ENCODE assay signal across 2 cellular contexts in genomic region chr2:105747997-105748396, GRCh38.
TF ChIP-seq lines count a peak whose summit lies in the region.

No MANE protein-coding gene starts in this region.

TF ChIP-seq in HepG2, 621 proteins besides CTCF, POLR2A, EP300 and RAD21:
- TF ChIP-seq ATF2 (CRISPR knock-in tag; IDR thresholded peaks at IDR 0.05) (no peak), NFKBIZ (CRISPR knock-in tag; IDR thresholded peaks at IDR 0.05) (no peak), GMEB2 (CRISPR knock-in tag; IDR thresholded peaks at IDR 0.05; ENCODE audit: low read depth) (no peak), CREB1 (IDR thresholded peaks at IDR 0.05) (peak; percentile 74), CREB1 (CRISPR knock-in tag; IDR thresholded peaks at IDR 0.05) (no peak)

TF ChIP-seq in K562, 482 proteins besides CTCF, POLR2A, EP300 and RAD21:
- no peak for TF ChIP-seq ATF1 (CRISPR knock-in tag; IDR thresholded peaks at IDR 0.05)
- peak; percentile 41 for TF ChIP-seq ATF1 (tag; IDR thresholded peaks at IDR 0.05)
- TF ChIP-seq SUPT5H (IDR thresholded peaks at IDR 0.05): no peak
- TF ChIP-seq, protein P1, sequence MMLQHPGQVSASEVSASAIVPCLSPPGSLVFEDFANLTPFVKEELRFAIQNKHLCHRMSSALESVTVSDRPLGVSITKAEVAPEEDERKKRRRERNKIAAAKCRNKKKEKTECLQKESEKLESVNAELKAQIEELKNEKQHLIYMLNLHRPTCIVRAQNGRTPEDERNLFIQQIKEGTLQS (IDR thresholded peaks at IDR 0.05): peak; percentile 59
- TF ChIP-seq, protein P1 (CRISPR knock-in tag; conservative IDR thresholded peaks at IDR 0.05): no peak
- TF ChIP-seq JUND (IDR thresholded peaks at IDR 0.05; ENCODE audit: borderline replicate concordance, low read depth, low read length): 0 out of 2 replicates have a peak, but pooled peaks have one; percentile 10
- no peak for TF ChIP-seq JUND (tag; IDR thresholded peaks at IDR 0.05; ENCODE audit: borderline replicate concordance, low read depth, low read length)
- TF ChIP-seq TAF15 (IDR thresholded peaks at IDR 0.05; ENCODE audit: low read depth, low read length): no peak
- TF ChIP-seq CREM (IDR thresholded peaks at IDR 0.05; ENCODE audit: low read depth): 0 out of 2 replicates have a peak, but pooled peaks have one; percentile 29
